ENCODE assay signal across 15 cellular contexts in the genomic region with DNA sequence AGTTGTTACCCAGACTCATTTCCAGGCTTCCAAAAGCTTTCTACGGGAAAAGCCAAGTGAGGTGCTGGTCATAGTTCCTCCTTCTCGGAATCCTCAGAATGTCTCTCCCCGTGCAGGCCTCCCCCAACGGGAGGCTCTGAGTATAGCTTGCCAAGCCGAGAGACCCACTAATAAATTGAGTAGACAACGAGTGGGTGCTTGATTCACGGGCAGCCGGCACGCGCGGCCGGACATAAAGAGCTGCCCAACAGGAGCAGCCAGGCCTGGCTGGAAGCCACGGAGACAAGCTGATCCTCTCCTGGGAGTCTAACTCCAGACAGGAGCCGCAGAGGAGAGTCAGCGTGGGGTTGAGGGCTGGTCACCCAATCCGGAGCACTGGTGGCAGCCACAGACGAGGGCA. TPM values are rescaled to one million over a fixed set of nuclear protein-coding genes. Genes with fewer than 3 reads are reported as not detected.
A peak's percentile ranks its signal among the peaks of the same experiment; 100 is the strongest.
DNase-seq lines count a peak whose midpoint lies in the region; ATAC-seq and TF ChIP-seq lines count a peak whose summit lies in the region.
"Had no signal": no experiment of that assay in that cellular context is flagged by ENCODE, and none has a peak within 500 bp of the region (broad histone marks: within the 10 kb centered on the region; RNA-seq: fewer than 3 reads in every experiment).

No MANE protein-coding gene starts in this region.

- no peaks in the 10 kb centered on the region for H3K36me3 ChIP-seq in breast epithelium
- no peaks in the 10 kb centered on the region for H3K36me3 ChIP-seq in mammary epithelial cell (ENCODE audit: insufficient read depth, low read length)
- H3K36me3 ChIP-seq in left ventricle myocardium inferior, result no peaks in the 10 kb centered on the region
- H3K36me3 ChIP-seq in uterus, result no peaks in the 10 kb centered on the region
- H3K36me3 ChIP-seq: heart right ventricle had no signal

- CTCF ChIA-PET in mammary epithelial cell (lab: Charles Lee; ENCODE audit: low non-redundant PET), result no interaction called here

- H3K4me3 ChIP-seq in breast epithelium, result peak overlapping the region in 1 of 3 donors; percentile 37
- H3K4me3 ChIP-seq in mammary epithelial cell (replicated peaks in 1 of 3; ENCODE audit: insufficient read depth in 1 of 3, low read depth in 2 of 3, low read length in 3 of 3), result no peak overlapping the region
- peak overlapping the region; percentile 20 for H3K4me3 ChIP-seq in left ventricle myocardium inferior
- no peak overlapping the region for H3K4me3 ChIP-seq in uterus
- H3K4me3 ChIP-seq: heart right ventricle had no signal

- intact Hi-C loops in breast epithelium (cut with DNase I; ENCODE audit: low total_unique reads) (no loop called here), mammary epithelial cell (cut with micrococcal nuclease) (no loop called here), left ventricle myocardium inferior (cut with micrococcal nuclease) (no loop called here), uterus (cut with DNase I; ENCODE audit: low total_unique reads) (loop anchor here (5.0 kb wide), 1 partner anchor 645 kb away; no protein-coding TSS in a partner anchor)

- no peak overlapping the region for H2AFZ ChIP-seq in mammary epithelial cell (ENCODE audit: low read depth, low read length)

- peak overlapping the region; percentile 86 to 91 for H3K27ac ChIP-seq in breast epithelium
- no peak overlapping the region for H3K27ac ChIP-seq in mammary epithelial cell (ENCODE audit: insufficient read depth, low read depth, low read length)
- H3K27ac ChIP-seq in left ventricle myocardium inferior (replicated peaks), result no peak overlapping the region
- peak overlapping the region; percentile 90 to 97 for H3K27ac ChIP-seq in uterus
- H3K27ac ChIP-seq: heart right ventricle had no signal

- TF ChIP-seq POLR2A in breast epithelium (IDR thresholded peaks at IDR 0.05) (no peak), uterus (IDR thresholded peaks at IDR 0.05) (no peak)

- no peaks in the 10 kb centered on the region for H3K79me2 ChIP-seq in mammary epithelial cell (ENCODE audit: insufficient read depth, low read length)

- H3K4me1 ChIP-seq in breast epithelium, result peaks cover 0 to 10% of the 10 kb centered on the region in 2 donors
- H3K4me1 ChIP-seq in mammary epithelial cell (ENCODE audit: insufficient read depth, low read length), result peaks cover 25% of the 10 kb centered on the region
- peaks cover 23% of the 10 kb centered on the region for H3K4me1 ChIP-seq in left ventricle myocardium inferior
- peaks cover 6 to 7% of the 10 kb centered on the region in 2 donors for H3K4me1 ChIP-seq in uterus

- ATAC-seq in omental fat pad (ENCODE audit: low FRiP score) (peak; percentile 43), GM21381 (IDR thresholded peaks at IDR 0.05; ENCODE audit: unreplicated experiment) (no peak)
- ATAC-seq: SK-N-SH treated with all-trans-retinoic acid at 6 μM for 48 hours had no signal

- TF ChIP-seq CTCF in breast epithelium (IDR thresholded peaks at IDR 0.05) (no peak), mammary epithelial cell (conservative IDR thresholded peaks at IDR 0.05 in 1 of 2, IDR thresholded peaks at IDR 0.05 in 1 of 2; ENCODE audit: extremely low read depth in 1 of 2, insufficient read depth in 1 of 2, low read depth in 1 of 2, low read length in 2 of 2) (no peak), left ventricle myocardium inferior (IDR thresholded peaks at IDR 0.05; ENCODE audit: borderline replicate concordance) (no peak), omental fat pad (IDR thresholded peaks at IDR 0.05) (no peak), uterus (IDR thresholded peaks at IDR 0.05) (no peak)

- in situ Hi-C loops in mammary epithelial cell (cut with MboI; ENCODE audit: low sequenced_read_pairs in 2 of 2), result loop anchor here in 1 of 2 donors (10.0 kb wide), 1 partner anchor 58 kb away; no protein-coding TSS in a partner anchor

- H3K9me3 ChIP-seq in breast epithelium, result no peaks in the 10 kb centered on the region
- H3K9me3 ChIP-seq in mammary epithelial cell (replicated peaks; ENCODE audit: insufficient read depth, low read length), result no peaks in the 10 kb centered on the region
- peaks cover 10% of the 10 kb centered on the region for H3K9me3 ChIP-seq in left ventricle myocardium inferior (replicated peaks)
- H3K9me3 ChIP-seq in uterus, result no peaks in the 10 kb centered on the region

- no peak overlapping the region for H3K4me2 ChIP-seq in mammary epithelial cell (ENCODE audit: insufficient read depth, low read depth, low read length)

- dilution Hi-C loops in mammary epithelial cell (cut with HindIII; ENCODE audit: low sequenced_read_pairs), result no loop called here

- no TSS peak for BruUV-seq in mammary epithelial cell (replicated peaks; lab: Mats Ljungman, UMichigan)

- no peak overlapping the region for H3K9ac ChIP-seq in mammary epithelial cell (ENCODE audit: insufficient read depth, low read length)

- peak in 1 of 2 donors; percentile 51 for DNase-seq in breast epithelium (ENCODE audit: low spot score in 2 of 2)
- DNase-seq in mammary epithelial cell, result no peak
- peak; percentile 46 for DNase-seq in left ventricle myocardium inferior
- DNase-seq in omental fat pad (ENCODE audit: low spot score), result no peak
- peak; percentile 75 to 76 for DNase-seq in uterus
- DNase-seq in NCI-H2081 treated with DMSO at 0.1 percent for 48 hours (lab: John Stamatoyannopoulos, UW), result no peak
- DNase-seq in T-helper 9 cell, result no peak
- DNase-seq: NCI-H1417 treated with DMSO at 0.1 percent for 48 hours, NCI-H748 treated with DMSO at 0.1 percent for 48 hours, small intestine had no signal

- no peaks in the 10 kb centered on the region for H3K27me3 ChIP-seq in breast epithelium
- H3K27me3 ChIP-seq in mammary epithelial cell (ENCODE audit: insufficient read depth, low read length), result no peaks in the 10 kb centered on the region
- H3K27me3 ChIP-seq in left ventricle myocardium inferior (ENCODE audit: low read depth), result no peaks in the 10 kb centered on the region
- H3K27me3 ChIP-seq in uterus, result no peaks in the 10 kb centered on the region

- H4K20me1 ChIP-seq in mammary epithelial cell (ENCODE audit: insufficient read depth, low read length), result no peaks in the 10 kb centered on the region

- 68% methylated on average over 17 of the region's 17 CpGs for WGBS in mammary epithelial cell (ENCODE audit: low coverage, missing lambda C conversion rate)

RNA-seq across cellular contexts. Expression of a gene that starts 43.4 kb away (rescaled TPM):
- 100 to 1,000 TPM in 1 of 3 donors, 10 to 100 TPM in 2; 76.2 to 142 (median 95.4) TPM for total RNA-seq in breast epithelium
- total RNA-seq in mammary epithelial cell, result under 1 TPM in 1 of 2 donors, not detected in 1; 0.33 TPM
- polyA plus RNA-seq in mammary epithelial cell, result 0.08 TPM
- not detected for polyA minus RNA-seq in mammary epithelial cell
- 5.9 TPM for total RNA-seq in left ventricle myocardium inferior
- total RNA-seq in omental fat pad, result 100 to 1,000 TPM; 113 to 601 (median 377) TPM
- total RNA-seq in uterus, result 10 to 100 TPM; 16.5 to 45.9 (median 19.1) TPM
- total RNA-seq: A673, HT-29 had no signal

Comparison
In these comparisons a context has a peak if more than half of its experiments do, and no peak if none do; other contexts are left out.
1. H3K27ac ChIP-seq: peak in breast epithelium (2 of 2) and uterus (2 of 2); none in mammary epithelial cell (single experiment) and left ventricle myocardium inferior (single experiment).
2. DNase-seq: peak in left ventricle myocardium inferior (single experiment) and uterus (2 of 2); none in mammary epithelial cell (single experiment), omental fat pad (single experiment), NCI-H2081 treated with DMSO at 0.1 percent for 48 hours (single experiment) and T-helper 9 cell (single experiment).